8 cellular contexts compared by ENCODE assay signal in genomic region chr11:67483498-67483798, GRCh38. TPM values are rescaled to one million over a fixed set of nuclear protein-coding genes. Genes with fewer than 3 reads are reported as not detected.
DNase-seq lines count a peak whose midpoint lies in the region; ATAC-seq and TF ChIP-seq lines count a peak whose summit lies in the region.

No MANE protein-coding gene starts in this region.

- WGBS in tibial nerve, 2 donors: 44 to 61% methylated on average over 8 of the region's 8 CpGs

- TF ChIP-seq POLR2A in tibial nerve (IDR thresholded peaks at IDR 0.05): no peak

- H3K4me3 Mint-ChIP-seq in activated T-cell treated with anti-CD3 and anti-CD28 coated beads, Interleukin-2, amount 50 U/mL, for 24 hours: peak overlapping the region; percentile 85

- H3K9me3 ChIP-seq in ascending aorta (no peaks in the 10 kb centered on the region), lower lobe of right lung (no peaks in the 10 kb centered on the region), tibial nerve (no peaks in the 10 kb centered on the region)

- peak overlapping the region; percentile 99 for H3K27ac Mint-ChIP-seq in activated T-cell treated with anti-CD3 and anti-CD28 coated beads, Interleukin-2, amount 50 U/mL, for 24 hours

- H3K36me3 Mint-ChIP-seq in activated T-cell treated with anti-CD3 and anti-CD28 coated beads, Interleukin-2, amount 50 U/mL, for 24 hours (ENCODE audit: low read depth): peaks cover 51% of the 10 kb centered on the region

- no peak for DNase-seq in activated T-cell treated with anti-CD3 and anti-CD28 coated beads, Interleukin-2, amount 50 U/mL, for 24 hours
- DNase-seq in activated T-cell treated with anti-CD3 and anti-CD28 coated beads for 4 hours (no peak), ascending aorta (ENCODE audit: low spot score in 2 of 2) (no peak), lower lobe of right lung (no peak), tibial nerve (ENCODE audit: low spot score in 2 of 2) (no peak), cortex of kidney (lab: John Stamatoyannopoulos, UW) (no peak), KBM-7 (no peak)

- H3K27me3 Mint-ChIP-seq in activated T-cell treated with anti-CD3 and anti-CD28 coated beads, Interleukin-2, amount 50 U/mL, for 24 hours: no peaks in the 10 kb centered on the region

- H3K27me3 ChIP-seq in ascending aorta: no peaks in the 10 kb centered on the region
- no peaks in the 10 kb centered on the region for H3K27me3 ChIP-seq in lower lobe of right lung (ENCODE audit: low read depth)
- H3K27me3 ChIP-seq in tibial nerve: no peaks in the 10 kb centered on the region

- peaks cover 57% of the 10 kb centered on the region for H3K4me1 Mint-ChIP-seq in activated T-cell treated with anti-CD3 and anti-CD28 coated beads, Interleukin-2, amount 50 U/mL, for 24 hours (ENCODE audit: low read depth)

- no peak for TF ChIP-seq EP300 in tibial nerve (IDR thresholded peaks at IDR 0.05)

- TF ChIP-seq CTCF in ascending aorta (IDR thresholded peaks at IDR 0.05) (no peak), lower lobe of right lung (IDR thresholded peaks at IDR 0.05) (no peak), tibial nerve (IDR thresholded peaks at IDR 0.05) (no peak)

- in situ Hi-C loops in KBM-7 (cut with MboI; ENCODE audit: low pct_unique_long_range_greater_than_20kb, low sequenced_read_pairs): no loop called here

- H3K36me3 ChIP-seq in ascending aorta: peaks cover 15 to 18% of the 10 kb centered on the region in 2 donors
- peaks cover 19% of the 10 kb centered on the region for H3K36me3 ChIP-seq in lower lobe of right lung
- peaks cover 0 to 17% (median 9%) of the 10 kb centered on the region in 3 donors for H3K36me3 ChIP-seq in tibial nerve

- ATAC-seq in lower lobe of right lung (no peak), GM18519 (IDR thresholded peaks at IDR 0.05; ENCODE audit: low FRiP score, unreplicated experiment) (no peak)

- intact Hi-C loops in ascending aorta (cut with DNase I): loop anchor here (1.0 to 5.0 kb wide), 3 partner anchors 21 to 81 kb away; partner anchors contain the start of genes CDK2AP2, PITPNM1, PPP1CA and TBC1D10C
- intact Hi-C loops in lower lobe of right lung (cut with DNase I): no loop called here

- peaks cover 2% of the 10 kb centered on the region for H3K9me3 Mint-ChIP-seq in activated T-cell treated with anti-CD3 and anti-CD28 coated beads, Interleukin-2, amount 50 U/mL, for 24 hours

- H3K4me3 ChIP-seq in ascending aorta: peak overlapping the region; percentile 53 to 66
- H3K4me3 ChIP-seq in lower lobe of right lung: peak overlapping the region; percentile 65
- peak overlapping the region; percentile 33 to 62 (median 54) for H3K4me3 ChIP-seq in tibial nerve

- H3K27ac ChIP-seq in ascending aorta (peak overlapping the region; percentile 84 to 87), lower lobe of right lung (peak overlapping the region; percentile 87), tibial nerve (peak overlapping the region; percentile 85 to 93 (median 90))

- peaks cover 7 to 15% of the 10 kb centered on the region in 2 donors for H3K4me1 ChIP-seq in ascending aorta
- H3K4me1 ChIP-seq in lower lobe of right lung: peaks cover 44% of the 10 kb centered on the region
- peaks cover 0 to 41% (median 21%) of the 10 kb centered on the region in 4 donors for H3K4me1 ChIP-seq in tibial nerve

RNA-seq across cellular contexts. Expression of gene AIP, which starts 0.6 kb away (rescaled TPM):
- total RNA-seq in ascending aorta: 116 TPM
- 85.2 TPM for total RNA-seq in lower lobe of right lung
- total RNA-seq in tibial nerve: 100 to 1,000 TPM in 2 of 4 donors, 10 to 100 TPM in 2; 88.2 to 117 (median 96.0) TPM

RNA-seq across cellular contexts. Expression of gene TMEM134, which starts 14.4 kb away (rescaled TPM):
- total RNA-seq in ascending aorta (189 TPM), lower lobe of right lung (49.1 TPM), tibial nerve (100 to 1,000 TPM in 2 of 4 donors, 10 to 100 TPM in 2; 49.2 to 184 (median 96.6) TPM)

RNA-seq across cellular contexts. Expression of gene PITPNM1, which starts 21.7 kb away (rescaled TPM):
- total RNA-seq in ascending aorta (31.8 TPM), lower lobe of right lung (54.1 TPM), tibial nerve (10 to 100 TPM; 22.8 to 69.6 (median 38.6) TPM)

RNA-seq across cellular contexts. Expression of gene CDK2AP2, which starts 24.5 kb away (rescaled TPM):
- total RNA-seq in ascending aorta (159 TPM), lower lobe of right lung (79.7 TPM), tibial nerve (10 to 100 TPM; 75.4 to 90.8 (median 80.6) TPM)

RNA-seq across cellular contexts. Expression of gene CABP4, which starts 28.3 kb away (rescaled TPM):
- not detected for total RNA-seq in ascending aorta
- 4.0 TPM for total RNA-seq in lower lobe of right lung
- 1 to 10 TPM in 3 of 4 donors, under 1 TPM in 1; 0.21 to 5.7 (median 3.6) TPM for total RNA-seq in tibial nerve
